9 cellular contexts compared by ENCODE assay signal in genomic region chr6:26554669-26555504, GRCh38. TPM values are rescaled to one million over a fixed set of nuclear protein-coding genes. Genes with fewer than 3 reads are reported as not detected.
A peak's percentile ranks its signal among the peaks of the same experiment; 100 is the strongest.
DNase-seq lines count a peak whose midpoint lies in the region; ATAC-seq, FAIRE-seq and TF ChIP-seq lines count a peak whose summit lies in the region.
"Had no signal": no experiment of that assay in that cellular context is flagged by ENCODE, and none has a peak within 500 bp of the region (broad histone marks: within the 10 kb centered on the region; RNA-seq: fewer than 3 reads in every experiment).

No MANE protein-coding gene starts in this region.

- peaks cover 0 to 2% of the 10 kb centered on the region in 2 donors for H3K4me1 ChIP-seq in kidney (ENCODE audit: control insufficient read depth in 1 of 2, insufficient read depth in 1 of 2, low read depth in 1 of 2, low read length in 2 of 2)

- no peaks in the 10 kb centered on the region for H3K9me3 Mint-ChIP-seq in MCF 10A (ENCODE audit: unreplicated experiment)

- POLR2A ChIA-PET in MCF 10A (lab: Yijun Ruan, JAX): interaction anchor here (0.7 to 7.2 kb wide), 7 partner anchors 17 to 245 kb away, joined by 3 to 76 read pairs (median 4); partner anchors contain the start of genes HMGN4 and ZNF322

- BruUV-seq in MCF 10A (replicated peaks; lab: Mats Ljungman, UMichigan): no TSS peak

- H3K4me3 Mint-ChIP-seq in MCF 10A (ENCODE audit: unreplicated experiment): no peak overlapping the region

- H3K27me3 Mint-ChIP-seq in MCF 10A (ENCODE audit: insufficient read depth, unreplicated experiment): no peaks in the 10 kb centered on the region

- H3K4me1 Mint-ChIP-seq in MCF 10A (ENCODE audit: insufficient read depth, unreplicated experiment): peaks cover 21% of the 10 kb centered on the region

- CTCF ChIA-PET in MCF 10A (lab: Yijun Ruan, JAX): interaction anchor here (0.9 kb wide), 1 partner anchor 213 kb away, joined by 4 read pairs; no protein-coding TSS in a partner anchor

- no peaks in the 10 kb centered on the region for H3K9me3 ChIP-seq in kidney (ENCODE audit: control insufficient read depth in 1 of 2, low read length in 2 of 2)

- peaks cover 7% of the 10 kb centered on the region for H3K36me3 Mint-ChIP-seq in MCF 10A (ENCODE audit: insufficient read depth, unreplicated experiment)

- peak overlapping the region; percentile 58 to 68 for H3K4me3 ChIP-seq in kidney (ENCODE audit: low read length in 2 of 2)

- peak; percentile 46 to 55 for DNase-seq in Kasumi-1 (lab: John Stamatoyannopoulos, UW)
- DNase-seq in T1000 (lab: John Stamatoyannopoulos, UW): peak; percentile 21
- peak; percentile 53 for DNase-seq in MCF 10A (ENCODE audit: unreplicated experiment)
- no peak for DNase-seq in kidney
- DNase-seq in stimulated activated CD4-positive, alpha-beta T cell treated with anti-CD3 and anti-CD28 coated beads, Interleukin-2, amount 100 ng/mL, for 4 hours (ENCODE audit: low read depth): peak; percentile 48
- DNase-seq in D721Med (ENCODE audit: insufficient read length, low spot score): no peak
- no peak for DNase-seq in NCI-H2196 (lab: John Stamatoyannopoulos, UW; ENCODE audit: unreplicated experiment)

- FAIRE-seq in kidney (lab: Jason Lieb, UNC) (no peak), D721Med (lab: Jason Lieb, UNC) (no peak)

- TF ChIP-seq CTCF in MCF 10A (IDR thresholded peaks at IDR 0.05; ENCODE audit: unreplicated experiment): no peak
- no peak for TF ChIP-seq CTCF in kidney (IDR thresholded peaks at IDR 0.05; ENCODE audit: borderline replicate concordance, extremely low read depth, insufficient read depth)
- no peak for TF ChIP-seq CTCF in D721Med (IDR thresholded peaks at IDR 0.05; ENCODE audit: insufficient read depth, missing control alignments)

- intact Hi-C loops in MCF 10A (cut with micrococcal nuclease) (loop anchor here (2.0 to 5.0 kb wide), 2 partner anchors 213 to 224 kb away; no protein-coding TSS in a partner anchor), kidney (cut with DNase I) (no loop called here)

- peak overlapping the region in 1 of 2 donors; percentile 73 for H3K27ac ChIP-seq in kidney (ENCODE audit: low read depth in 2 of 2, low read length in 2 of 2)

- no peaks in the 10 kb centered on the region for H3K36me3 ChIP-seq in kidney (ENCODE audit: control insufficient read depth in 1 of 2, insufficient read depth in 2 of 2, low read length in 2 of 2)

- H3K9ac ChIP-seq in kidney (ENCODE audit: low read length in 2 of 2): peak overlapping the region in 1 of 2 donors; percentile 15

- ATAC-seq in GM18511 (IDR thresholded peaks at IDR 0.05; ENCODE audit: unreplicated experiment): peak; percentile 27

- no peak overlapping the region for H3K27ac Mint-ChIP-seq in MCF 10A (ENCODE audit: low read depth, unreplicated experiment)

RNA-seq across cellular contexts. Expression of gene HMGN4, which starts 16.7 kb away (rescaled TPM):
- 71.7 and 75.4 TPM in 2 replicates for total RNA-seq in MCF 10A (2022)
- total RNA-seq in kidney: 72.7 TPM
- 49.3 TPM for polyA plus RNA-seq in kidney (ENCODE audit: insufficient read depth, low read depth, low replicate concordance)

RNA-seq across cellular contexts. Expression of gene ABT1, which starts 41.9 kb away (rescaled TPM):
- 11.9 and 12.9 TPM in 2 replicates for total RNA-seq in MCF 10A (2022)
- 14.0 TPM for total RNA-seq in kidney
- polyA plus RNA-seq in kidney (ENCODE audit: insufficient read depth, low read depth, low replicate concordance): 11.3 TPM

RNA-seq across cellular contexts. Expression of gene BTN1A1, which starts 54.8 kb away (rescaled TPM):
- total RNA-seq in MCF 10A (2022) (not detected in 2 replicates), kidney (0.09 TPM)
- not detected for polyA plus RNA-seq in kidney (ENCODE audit: insufficient read depth, low read depth, low replicate concordance)
- total RNA-seq: glomerular endothelial cell had no signal

Comparison
In these comparisons a context has a peak if more than half of its experiments do, and no peak if none do; other contexts are left out.
1. DNase-seq: peak in Kasumi-1 (2 of 2), T1000 (single experiment), MCF 10A (single experiment) and stimulated activated CD4-positive, alpha-beta T cell treated with anti-CD3 and anti-CD28 coated beads, Interleukin-2, amount 100 ng/mL, for 4 hours (single experiment); none in kidney (single experiment), D721Med (single experiment) and NCI-H2196 (single experiment).